23 cellular contexts compared by ENCODE assay signal in the genomic region with DNA sequence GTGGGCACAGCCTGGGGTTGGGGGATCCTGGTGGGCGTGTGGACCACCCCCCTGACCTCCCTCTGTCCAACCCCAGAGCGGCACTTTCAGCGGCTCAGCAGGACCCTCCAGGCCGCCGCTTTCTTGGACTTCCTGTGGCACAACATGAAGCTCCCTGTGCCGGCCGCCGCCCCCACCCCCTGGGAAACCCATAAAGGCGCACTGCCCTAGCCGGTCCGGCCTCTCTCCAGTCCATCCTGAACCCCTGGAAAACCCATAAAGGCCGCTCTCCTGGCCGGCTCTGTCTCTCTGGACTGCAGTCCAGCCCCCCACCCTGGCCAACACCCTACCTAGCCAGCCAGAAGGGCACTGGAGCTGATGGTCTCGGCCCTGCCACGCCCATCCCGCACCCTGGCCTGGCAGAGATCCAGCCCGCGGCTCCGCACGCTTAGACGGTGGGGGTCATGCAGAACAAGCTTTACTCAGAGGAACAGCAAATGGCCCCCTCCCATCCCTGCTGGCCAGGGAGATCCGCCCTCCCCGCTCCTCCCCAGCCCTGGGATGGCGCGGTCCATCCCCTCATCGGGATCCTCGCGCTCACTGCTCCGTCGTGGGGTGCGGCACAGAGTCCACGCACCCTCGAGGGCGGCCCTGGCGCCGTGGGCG. TPM values are rescaled to one million over a fixed set of nuclear protein-coding genes. Genes with fewer than 3 reads are reported as not detected.
DNase-seq lines count a peak whose midpoint lies in the region; ATAC-seq, FAIRE-seq and TF ChIP-seq lines count a peak whose summit lies in the region.
"Had no signal": no experiment of that assay in that cellular context is flagged by ENCODE, and none has a peak within 500 bp of the region (broad histone marks: within the 10 kb centered on the region; RNA-seq: fewer than 3 reads in every experiment).

No MANE protein-coding gene starts in this region.

- H3K27me3 ChIP-seq in H7 (ENCODE audit: control insufficient read depth, insufficient read depth, low read length) (peaks cover 44% of the 10 kb centered on the region), K562 (ENCODE audit: control insufficient read depth in 2 of 2, insufficient read depth in 2 of 2, low read length in 2 of 2) (no peaks in the 10 kb centered on the region), rectal smooth muscle tissue (ENCODE audit: control insufficient read depth, insufficient read depth, low read length) (peaks cover 17% of the 10 kb centered on the region), thyroid gland (peaks cover 13% of the 10 kb centered on the region)

- intact Hi-C loops in K562 (cut with micrococcal nuclease) = no loop called here
- intact Hi-C loops in thyroid gland (cut with DNase I) = no loop called here

- in situ Hi-C loops in K562 (cut with MboI) = no loop called here

- DNase-seq in H7 = peak; percentile 93
- DNase-seq in K562 (ENCODE audit: extremely low read depth in 1 of 4, low spot score in 3 of 4) = peak in 1 of 4 experiments; percentile 33
- peak; percentile 59 for DNase-seq in iPS-NIHi11 (ENCODE audit: low spot score)
- no peak for DNase-seq in thyroid gland
- DNase-seq in NCI-H128 (lab: John Stamatoyannopoulos, UW; ENCODE audit: unreplicated experiment) = no peak
- no peak for DNase-seq in GDM1 (lab: John Stamatoyannopoulos, UW)
- no peak for DNase-seq in activated CD8-positive, alpha-beta T cell treated with anti-CD3 and anti-CD28 coated beads, Interleukin-2, amount 10 ng/mL, durations not matched to agents 7 days and 5 days
- DNase-seq: activated naive CD8-positive, alpha-beta T cell treated with anti-CD3 and anti-CD28 coated beads, Interleukin-2, amount 10 ng/mL, durations not matched to agents 7 days and 5 days; DND-41; heart right ventricle; left ventricle myocardium inferior; naive thymus-derived CD4-positive, alpha-beta T cell; NCI-H1694; NCI-H345; WERI-Rb-1 had no signal

- no peak overlapping the region for H3K27ac Mint-ChIP-seq in activated CD8-positive, alpha-beta T cell treated with anti-CD3 and anti-CD28 coated beads, Interleukin-2, amount 10 ng/mL, durations not matched to agents 7 days and 5 days
- H3K27ac Mint-ChIP-seq: activated naive CD8-positive, alpha-beta T cell treated with anti-CD3 and anti-CD28 coated beads, Interleukin-2, amount 10 ng/mL, durations not matched to agents 7 days and 5 days; CD4-positive, alpha-beta T cell; naive thymus-derived CD4-positive, alpha-beta T cell; type B pancreatic cell had no signal

- H3K4me1 ChIP-seq in K562 (replicated peaks in 1 of 2; ENCODE audit: control insufficient read depth in 2 of 2, insufficient read depth in 2 of 2, low read length in 2 of 2) = peaks cover 0 to 84% of the 10 kb centered on the region in 2 experiments; a peak in 2 of 5 replicates
- H3K4me1 ChIP-seq in rectal smooth muscle tissue (ENCODE audit: control insufficient read depth, insufficient read depth, low read length) = no peaks in the 10 kb centered on the region
- peaks cover 5 to 13% of the 10 kb centered on the region in 2 donors for H3K4me1 ChIP-seq in thyroid gland

- 96% methylated on average over 17 of the region's 37 CpGs for WGBS in K562 (ENCODE audit: insufficient coverage, low coverage, missing lambda C conversion rate)
- WGBS in thyroid gland, 2 donors = 76 to 97% methylated on average over 5 to 13 of the region's 37 CpGs

- no TSS peak for BruUV-seq in K562 (replicated peaks; lab: Mats Ljungman, UMichigan)

- CTCF ChIA-PET in K562 (lab: Yijun Ruan, JAX; ENCODE audit: low intra/inter-chr PET ratio) = no interaction called here
- CTCF ChIA-PET in activated CD8-positive, alpha-beta T cell treated with anti-CD3 and anti-CD28 coated beads, Interleukin-2, amount 10 ng/mL, durations not matched to agents 7 days and 5 days (lab: Charles Lee) = no interaction called here

- H3K27ac ChIP-seq in K562 (ENCODE audit: extremely low read depth, low read depth, low read length) (no peak overlapping the region), rectal smooth muscle tissue (ENCODE audit: low read depth, low read length) (no peak overlapping the region), thyroid gland (no peak overlapping the region)
- H3K27ac ChIP-seq: cardiac muscle cell, heart right ventricle, left ventricle myocardium inferior, WERI-Rb-1 had no signal

- POLR2A ChIA-PET in K562 (lab: Yijun Ruan, JAX) = interaction anchor here (0.6 to 2.7 kb wide), 4 partner anchors 10 to 35 kb away, joined by 3 to 30 read pairs (median 4); partner anchors contain the start of gene RPS2
- POLR2A ChIA-PET in activated CD8-positive, alpha-beta T cell treated with anti-CD3 and anti-CD28 coated beads, Interleukin-2, amount 10 ng/mL, durations not matched to agents 7 days and 5 days (lab: Charles Lee) = interaction anchor here (1.0 to 4.2 kb wide), 2 partner anchors 12 to 14 kb away, joined by 4 to 31 read pairs; partner anchors contain the start of gene RPS2

- TF ChIP-seq POLR2A in K562 (conservative IDR thresholded peaks at IDR 0.05) (no peak), thyroid gland (IDR thresholded peaks at IDR 0.05) (no peak)

- no peak overlapping the region for H2AFZ ChIP-seq in K562 (ENCODE audit: low read depth, low read length)

- H3K4me3 Mint-ChIP-seq in activated CD8-positive, alpha-beta T cell treated with anti-CD3 and anti-CD28 coated beads, Interleukin-2, amount 10 ng/mL, durations not matched to agents 7 days and 5 days = no peak overlapping the region
- H3K4me3 Mint-ChIP-seq: activated naive CD8-positive, alpha-beta T cell treated with anti-CD3 and anti-CD28 coated beads, Interleukin-2, amount 10 ng/mL, durations not matched to agents 7 days and 5 days; CD4-positive, alpha-beta T cell; type B pancreatic cell had no signal

- H3K9me1 ChIP-seq in K562 (ENCODE audit: control insufficient read depth, insufficient read depth, low read length) = no peaks in the 10 kb centered on the region

- H3K9me3 ChIP-seq in K562 (replicated peaks; ENCODE audit: control insufficient read depth, insufficient read depth, low read depth, low read length) = no peaks in the 10 kb centered on the region
- no peaks in the 10 kb centered on the region for H3K9me3 ChIP-seq in thyroid gland
- H3K9me3 ChIP-seq: heart right ventricle, left ventricle myocardium inferior had no signal

- peaks cover 27% of the 10 kb centered on the region for H3K27me3 Mint-ChIP-seq in activated CD8-positive, alpha-beta T cell treated with anti-CD3 and anti-CD28 coated beads, Interleukin-2, amount 10 ng/mL, durations not matched to agents 7 days and 5 days (ENCODE audit: low read depth)

- TF ChIP-seq RAD21 in K562 (CRISPR knock-in tag; conservative IDR thresholded peaks at IDR 0.05 in 1 of 2, IDR thresholded peaks at IDR 0.05 in 1 of 2) = no peak

- H4K20me1 ChIP-seq in K562 (replicated peaks; ENCODE audit: control insufficient read depth, insufficient read depth, low read length) = no peaks in the 10 kb centered on the region

- no peak for TF ChIP-seq EP300 in K562 (IDR thresholded peaks at IDR 0.05; ENCODE audit: low read length)

- H3K9me3 Mint-ChIP-seq in activated CD8-positive, alpha-beta T cell treated with anti-CD3 and anti-CD28 coated beads, Interleukin-2, amount 10 ng/mL, durations not matched to agents 7 days and 5 days (ENCODE audit: insufficient read depth) = no peaks in the 10 kb centered on the region
- H3K9me3 Mint-ChIP-seq: activated naive CD8-positive, alpha-beta T cell treated with anti-CD3 and anti-CD28 coated beads, Interleukin-2, amount 10 ng/mL, durations not matched to agents 7 days and 5 days; CD4-positive, alpha-beta T cell; naive thymus-derived CD4-positive, alpha-beta T cell; type B pancreatic cell had no signal

- H3K9ac ChIP-seq in K562 (ENCODE audit: insufficient read depth in 1 of 2, low read depth in 2 of 2, low read length in 2 of 2) = no peak overlapping the region
- H3K9ac ChIP-seq in rectal smooth muscle tissue (ENCODE audit: low read length) = peak overlapping the region; percentile 42

- peaks cover 9% of the 10 kb centered on the region; the same call in 2 of the 3 replicates for H3K79me2 ChIP-seq in K562 (ENCODE audit: control insufficient read depth, insufficient read depth, low read length)

- TF ChIP-seq CTCF in K562 (IDR thresholded peaks at IDR 0.05 in 2 of 3, conservative IDR thresholded peaks at IDR 0.05 in 1 of 3; ENCODE audit: insufficient read depth in 2 of 3, low read depth in 1 of 3, low read length in 3 of 3) (no peak), thyroid gland (IDR thresholded peaks at IDR 0.05) (no peak)

- H3K36me3 ChIP-seq in H7 (replicated peaks; ENCODE audit: control insufficient read depth, insufficient read depth, low read length) (peaks cover 9% of the 10 kb centered on the region), K562 (ENCODE audit: control insufficient read depth, insufficient read depth, low read length) (peaks cover 59% of the 10 kb centered on the region; the same call in 2 of the 3 replicates), rectal smooth muscle tissue (ENCODE audit: control insufficient read depth, insufficient read depth, low read length) (peaks cover 30% of the 10 kb centered on the region), thyroid gland (peaks cover 43 to 50% of the 10 kb centered on the region in 2 donors)

- peaks cover 10% of the 10 kb centered on the region for H3K4me1 Mint-ChIP-seq in activated CD8-positive, alpha-beta T cell treated with anti-CD3 and anti-CD28 coated beads, Interleukin-2, amount 10 ng/mL, durations not matched to agents 7 days and 5 days (ENCODE audit: low read depth)

- no peak for FAIRE-seq in K562 (lab: Jason Lieb, UNC)

- no peak overlapping the region for H3K4me2 ChIP-seq in K562 (ENCODE audit: insufficient read depth, low read length)

- H3K36me3 Mint-ChIP-seq in activated CD8-positive, alpha-beta T cell treated with anti-CD3 and anti-CD28 coated beads, Interleukin-2, amount 10 ng/mL, durations not matched to agents 7 days and 5 days (ENCODE audit: low read depth) = peaks cover 18% of the 10 kb centered on the region
- H3K36me3 Mint-ChIP-seq: type B pancreatic cell had no signal

- H3K4me3 ChIP-seq in H7 (ENCODE audit: insufficient read depth, low read depth, low read length) = peak overlapping the region; percentile 48
- H3K4me3 ChIP-seq in K562 = no peak overlapping the region
- peak overlapping the region; percentile 40 for H3K4me3 ChIP-seq in rectal smooth muscle tissue (ENCODE audit: low read length)
- H3K4me3 ChIP-seq in thyroid gland (replicated peaks in 1 of 3) = no peak overlapping the region
- H3K4me3 ChIP-seq: cardiac muscle cell, heart right ventricle, left ventricle myocardium inferior had no signal

- no peak for ATAC-seq in K562
- ATAC-seq in activated CD8-positive, alpha-beta T cell treated with anti-CD3 and anti-CD28 coated beads, Interleukin-2, amount 10 ng/mL, durations not matched to agents 7 days and 5 days = no peak
- ATAC-seq: heart right ventricle had no signal

RNA-seq across cellular contexts. Expression of gene NOXO1, which starts 2.7 kb away (rescaled TPM):
- total RNA-seq in H7 (2014; rRNA removed; shearing (Covaris generic)) = 1.3 TPM in 1 of 2 replicates, not detected in the other
- 0.67 TPM in 1 of 2 replicates, not detected in the other for total RNA-seq in K562 (2011; cell fraction: chromatin; rRNA removed; ENCODE audit: low replicate concordance)
- total RNA-seq in K562 (2011; cell fraction: nucleolus; rRNA removed) = 0.66 TPM in 1 of 2 replicates, not detected in the other
- not detected in 2 replicates for total RNA-seq in K562 (2011; cell fraction: nucleoplasm; rRNA removed)
- not detected in 2 replicates for total RNA-seq in K562 (2014; rRNA removed)
- not detected in 2 replicates for total RNA-seq in K562 (2014; rRNA removed; fragmentation: Illumina TruSeq; extraction: Trizol)
- total RNA-seq in K562 (2015; rRNA removed; fragmentation: Illumina TruSeq; extraction: Trizol) = not detected in 2 replicates
- not detected in 2 replicates for total RNA-seq in K562 (2021)
- polyA plus RNA-seq in K562 (2011; rRNA removed) = not detected in 2 replicates
- polyA plus RNA-seq in K562 (2011; cell fraction: cytosol; rRNA removed) = not detected in 2 replicates
- 0.62 and 0.75 TPM in 2 replicates for polyA plus RNA-seq in K562 (2011; cell fraction: nucleus; rRNA removed)
- not detected in 2 replicates for polyA plus RNA-seq in K562 (2012)
- not detected in 2 replicates for polyA plus RNA-seq in K562 (2014; fragmentation: Illumina TruSeq; extraction: Trizol)
- polyA plus RNA-seq in K562 (2014; fragmentation: Nextera tagmentation; extraction: Ambion mirVana) = not detected
- not detected in 2 replicates for polyA plus RNA-seq in K562 (2014; rRNA removed)
- polyA minus RNA-seq in K562 (2011; rRNA and poly(A)+ RNA removed) = not detected in 2 replicates
- not detected in 2 replicates for polyA minus RNA-seq in K562 (2011; cell fraction: cytosol; rRNA and poly(A)+ RNA removed)
- 0.33 TPM in 1 of 2 replicates, not detected in the other for polyA minus RNA-seq in K562 (2011; cell fraction: nucleus; rRNA and poly(A)+ RNA removed)
- not detected for total RNA-seq in thyroid gland
- not detected for total RNA-seq in activated CD8-positive, alpha-beta T cell treated with anti-CD3 and anti-CD28 coated beads, Interleukin-2, amount 10 ng/mL, durations not matched to agents 7 days and 5 days
- total RNA-seq: fibroblast of lung, heart right ventricle, HT1080, left ventricle myocardium inferior, M059J, posterior vena cava had no signal

RNA-seq across cellular contexts. Expression of gene GFER, which starts 5.4 kb away (rescaled TPM):
- 75.1 and 77.8 TPM in 2 replicates for total RNA-seq in H7 (2014; rRNA removed; shearing (Covaris generic))
- 9.2 and 25.2 TPM in 2 replicates for total RNA-seq in K562 (2011; cell fraction: chromatin; rRNA removed; ENCODE audit: low replicate concordance)
- total RNA-seq in K562 (2011; cell fraction: nucleolus; rRNA removed) = 28.7 TPM in 2 replicates
- total RNA-seq in K562 (2011; cell fraction: nucleoplasm; rRNA removed) = 18.7 and 18.8 TPM in 2 replicates
- 46.2 and 67.8 TPM in 2 replicates for total RNA-seq in K562 (2014; rRNA removed)
- total RNA-seq in K562 (2014; rRNA removed; fragmentation: Illumina TruSeq; extraction: Trizol) = 10.1 and 15.6 TPM in 2 replicates
- 22.9 and 26.3 TPM in 2 replicates for total RNA-seq in K562 (2015; rRNA removed; fragmentation: Illumina TruSeq; extraction: Trizol)
- total RNA-seq in K562 (2021) = 53.7 and 54.7 TPM in 2 replicates
- 16.5 and 28.7 TPM in 2 replicates for polyA plus RNA-seq in K562 (2011; rRNA removed)
- 18.4 and 31.1 TPM in 2 replicates for polyA plus RNA-seq in K562 (2011; cell fraction: cytosol; rRNA removed)
- polyA plus RNA-seq in K562 (2011; cell fraction: nucleus; rRNA removed) = 30.1 and 38.7 TPM in 2 replicates
- polyA plus RNA-seq in K562 (2012) = 34.0 and 53.1 TPM in 2 replicates
- 19.8 and 24.3 TPM in 2 replicates for polyA plus RNA-seq in K562 (2014; fragmentation: Illumina TruSeq; extraction: Trizol)
- 1 to 10 TPM; 4.3 to 5.1 TPM for polyA plus RNA-seq in K562 (2014; fragmentation: Nextera tagmentation; extraction: Ambion mirVana)
- polyA plus RNA-seq in K562 (2014; rRNA removed) = 45.4 and 46.8 TPM in 2 replicates
- 3.4 and 4.4 TPM in 2 replicates for polyA minus RNA-seq in K562 (2011; rRNA and poly(A)+ RNA removed)
- polyA minus RNA-seq in K562 (2011; cell fraction: cytosol; rRNA and poly(A)+ RNA removed) = 16.9 and 22.0 TPM in 2 replicates
- 14.0 and 16.9 TPM in 2 replicates for polyA minus RNA-seq in K562 (2011; cell fraction: nucleus; rRNA and poly(A)+ RNA removed)
- total RNA-seq in thyroid gland = 10 to 100 TPM in 3 of 4 donors, 1 to 10 TPM in 1; 7.8 to 37.2 (median 22.3) TPM
- total RNA-seq in activated CD8-positive, alpha-beta T cell treated with anti-CD3 and anti-CD28 coated beads, Interleukin-2, amount 10 ng/mL, durations not matched to agents 7 days and 5 days = 10 to 100 TPM; 27.2 to 30.5 TPM

RNA-seq across cellular contexts. Expression of gene TBL3, which starts 6.7 kb away (rescaled TPM):
- total RNA-seq in H7 (2014; rRNA removed; shearing (Covaris generic)) = 91.7 and 104 TPM in 2 replicates
- 18.2 and 103 TPM in 2 replicates for total RNA-seq in K562 (2011; cell fraction: chromatin; rRNA removed; ENCODE audit: low replicate concordance)
- 94.2 and 142 TPM in 2 replicates for total RNA-seq in K562 (2011; cell fraction: nucleolus; rRNA removed)
- 30.2 and 40.8 TPM in 2 replicates for total RNA-seq in K562 (2011; cell fraction: nucleoplasm; rRNA removed)
- total RNA-seq in K562 (2014; rRNA removed) (115 and 117 TPM in 2 replicates), K562 (2014; rRNA removed; fragmentation: Illumina TruSeq; extraction: Trizol) (2.6 and 8.0 TPM in 2 replicates), K562 (2015; rRNA removed; fragmentation: Illumina TruSeq; extraction: Trizol) (24.5 and 28.3 TPM in 2 replicates), K562 (2021) (106 and 108 TPM in 2 replicates), thyroid gland (10 to 100 TPM; 34.4 to 91.8 (median 53.7) TPM)
- polyA plus RNA-seq in K562 (2011; rRNA removed) (21.1 and 53.1 TPM in 2 replicates), K562 (2014; fragmentation: Illumina TruSeq; extraction: Trizol) (47.3 and 78.3 TPM in 2 replicates), K562 (2014; fragmentation: Nextera tagmentation; extraction: Ambion mirVana) (1 to 10 TPM in 1 of 2 experiments, under 1 TPM in 1; 0.97 to 7.2 TPM), K562 (2014; rRNA removed) (56.5 and 80.8 TPM in 2 replicates)
- 43.4 and 116 TPM in 2 replicates for polyA plus RNA-seq in K562 (2011; cell fraction: cytosol; rRNA removed)
- polyA plus RNA-seq in K562 (2011; cell fraction: nucleus; rRNA removed) = 109 and 185 TPM in 2 replicates
- 65.0 and 71.4 TPM in 2 replicates for polyA plus RNA-seq in K562 (2012)
- polyA minus RNA-seq in K562 (2011; rRNA and poly(A)+ RNA removed) = 24.5 and 41.6 TPM in 2 replicates
- polyA minus RNA-seq in K562 (2011; cell fraction: cytosol; rRNA and poly(A)+ RNA removed) = 108 and 113 TPM in 2 replicates
- 42.1 and 44.9 TPM in 2 replicates for polyA minus RNA-seq in K562 (2011; cell fraction: nucleus; rRNA and poly(A)+ RNA removed)
- 10 to 100 TPM; 37.6 to 37.9 TPM for total RNA-seq in activated CD8-positive, alpha-beta T cell treated with anti-CD3 and anti-CD28 coated beads, Interleukin-2, amount 10 ng/mL, durations not matched to agents 7 days and 5 days

RNA-seq across cellular contexts. Expression of gene SYNGR3, which starts 11.2 kb away (rescaled TPM):
- total RNA-seq in H7 (2014; rRNA removed; shearing (Covaris generic)) = 38.6 and 60.0 TPM in 2 replicates
- 9.9 and 36.5 TPM in 2 replicates for total RNA-seq in K562 (2011; cell fraction: chromatin; rRNA removed; ENCODE audit: low replicate concordance)
- 44.1 and 46.0 TPM in 2 replicates for total RNA-seq in K562 (2011; cell fraction: nucleolus; rRNA removed)
- total RNA-seq in K562 (2011; cell fraction: nucleoplasm; rRNA removed) = 27.9 and 32.7 TPM in 2 replicates
- total RNA-seq in K562 (2014; rRNA removed) (69.2 and 110 TPM in 2 replicates), K562 (2014; rRNA removed; fragmentation: Illumina TruSeq; extraction: Trizol) (17.8 and 20.7 TPM in 2 replicates), K562 (2015; rRNA removed; fragmentation: Illumina TruSeq; extraction: Trizol) (24.4 and 28.6 TPM in 2 replicates), K562 (2021) (61.9 and 68.8 TPM in 2 replicates), thyroid gland (not detected)
- polyA plus RNA-seq in K562 (2011; rRNA removed) (36.3 and 38.3 TPM in 2 replicates), K562 (2014; fragmentation: Illumina TruSeq; extraction: Trizol) (41.5 and 44.1 TPM in 2 replicates), K562 (2014; fragmentation: Nextera tagmentation; extraction: Ambion mirVana) (1 to 10 TPM; 3.7 to 4.4 TPM), K562 (2014; rRNA removed) (47.7 and 69.1 TPM in 2 replicates)
- 65.6 and 158 TPM in 2 replicates for polyA plus RNA-seq in K562 (2011; cell fraction: cytosol; rRNA removed)
- 37.4 and 52.6 TPM in 2 replicates for polyA plus RNA-seq in K562 (2011; cell fraction: nucleus; rRNA removed)
- polyA plus RNA-seq in K562 (2012) = 49.8 and 53.8 TPM in 2 replicates
- 14.7 and 22.4 TPM in 2 replicates for polyA minus RNA-seq in K562 (2011; rRNA and poly(A)+ RNA removed)
- 42.2 and 50.7 TPM in 2 replicates for polyA minus RNA-seq in K562 (2011; cell fraction: cytosol; rRNA and poly(A)+ RNA removed)
- 16.2 and 16.4 TPM in 2 replicates for polyA minus RNA-seq in K562 (2011; cell fraction: nucleus; rRNA and poly(A)+ RNA removed)
- 1 to 10 TPM; 2.6 to 3.4 TPM for total RNA-seq in activated CD8-positive, alpha-beta T cell treated with anti-CD3 and anti-CD28 coated beads, Interleukin-2, amount 10 ng/mL, durations not matched to agents 7 days and 5 days

RNA-seq across cellular contexts. Expression of gene RNF151, which starts 11.9 kb away (rescaled TPM):
- not detected in 2 replicates for total RNA-seq in H7 (2014; rRNA removed; shearing (Covaris generic))
- 0.44 TPM in 1 of 2 replicates, not detected in the other for total RNA-seq in K562 (2011; cell fraction: chromatin; rRNA removed; ENCODE audit: low replicate concordance)
- 0.79 TPM in 1 of 2 replicates, not detected in the other for total RNA-seq in K562 (2011; cell fraction: nucleolus; rRNA removed)
- total RNA-seq in K562 (2011; cell fraction: nucleoplasm; rRNA removed) = not detected in 2 replicates
- total RNA-seq in K562 (2014; rRNA removed) = not detected in 2 replicates
- total RNA-seq in K562 (2014; rRNA removed; fragmentation: Illumina TruSeq; extraction: Trizol) = not detected in 2 replicates
- total RNA-seq in K562 (2015; rRNA removed; fragmentation: Illumina TruSeq; extraction: Trizol) = not detected in 2 replicates
- total RNA-seq in K562 (2021) = not detected in 2 replicates
- polyA plus RNA-seq in K562 (2011; rRNA removed) = not detected in 2 replicates
- polyA plus RNA-seq in K562 (2011; cell fraction: cytosol; rRNA removed) = 0.10 and 0.13 TPM in 2 replicates
- polyA plus RNA-seq in K562 (2011; cell fraction: nucleus; rRNA removed) = 0.21 TPM in 1 of 2 replicates, not detected in the other
- polyA plus RNA-seq in K562 (2012) = not detected in 2 replicates
- polyA plus RNA-seq in K562 (2014; fragmentation: Illumina TruSeq; extraction: Trizol) = not detected in 2 replicates
- not detected for polyA plus RNA-seq in K562 (2014; fragmentation: Nextera tagmentation; extraction: Ambion mirVana)
- not detected in 2 replicates for polyA plus RNA-seq in K562 (2014; rRNA removed)
- polyA minus RNA-seq in K562 (2011; rRNA and poly(A)+ RNA removed) = not detected in 2 replicates
- polyA minus RNA-seq in K562 (2011; cell fraction: cytosol; rRNA and poly(A)+ RNA removed) = not detected in 2 replicates
- not detected in 2 replicates for polyA minus RNA-seq in K562 (2011; cell fraction: nucleus; rRNA and poly(A)+ RNA removed)
- total RNA-seq in thyroid gland = not detected
- total RNA-seq in activated CD8-positive, alpha-beta T cell treated with anti-CD3 and anti-CD28 coated beads, Interleukin-2, amount 10 ng/mL, durations not matched to agents 7 days and 5 days = not detected
- total RNA-seq: activated naive CD8-positive, alpha-beta T cell treated with anti-CD3 and anti-CD28 coated beads, Interleukin-2, amount 10 ng/mL, durations not matched to agents 7 days and 5 days; CD4-positive, alpha-beta T cell; fibroblast of lung; heart right ventricle; HT1080; left ventricle myocardium inferior; M059J; posterior vena cava had no signal
- polyA plus RNA-seq: fibroblast of lung; heart right ventricle; naive thymus-derived CD4-positive, alpha-beta T cell had no signal

Comparison
In these comparisons a context has a peak if more than half of its experiments do, and no peak if none do; other contexts are left out.
1. DNase-seq: peak in H7 (single experiment) and iPS-NIHi11 (single experiment); none in thyroid gland (0 of 2), NCI-H128 (single experiment), GDM1 (single experiment) and activated CD8-positive, alpha-beta T cell treated with anti-CD3 and anti-CD28 coated beads, Interleukin-2, amount 10 ng/mL, durations not matched to agents 7 days and 5 days (single experiment).
2. H3K4me3 ChIP-seq: peak in H7 (single experiment) and rectal smooth muscle tissue (single experiment); none in K562 (single experiment) and thyroid gland (0 of 3).